ENCODE assay signal across 28 cellular contexts in the genomic region with DNA sequence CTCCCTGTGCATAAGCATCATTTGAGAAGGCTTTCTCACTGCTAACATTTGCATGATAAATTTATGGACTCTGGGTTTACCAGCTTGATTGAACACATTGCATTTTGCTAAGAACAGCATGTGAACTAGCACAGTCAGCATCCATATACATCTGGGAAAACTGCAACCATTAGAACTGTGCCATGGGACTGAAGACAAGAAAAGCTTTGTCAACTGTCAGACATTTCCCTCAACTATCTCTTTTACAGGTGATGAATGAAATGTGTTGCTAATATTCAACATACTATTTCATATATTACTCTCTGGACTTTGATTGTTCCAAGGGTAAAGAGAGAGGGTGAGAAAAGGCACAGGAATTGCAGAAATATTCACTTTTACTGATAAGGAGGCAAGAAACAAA.
"Had no signal": no experiment of that assay in that cellular context is flagged by ENCODE, and none has a peak within 500 bp of the region (broad histone marks: within the 10 kb centered on the region; RNA-seq: fewer than 3 reads in every experiment).

No MANE protein-coding gene starts in this region.

- H3K36me3 ChIP-seq: ascending aorta, cardiac muscle cell, colonic mucosa had no signal

- H3K4me1 ChIP-seq: ascending aorta, colonic mucosa had no signal

- H3K4me3 ChIP-seq: ascending aorta, cardiac muscle cell, colonic mucosa had no signal

- H3K27me3 ChIP-seq: ascending aorta, cardiac muscle cell, colonic mucosa had no signal

- H3K9me3 ChIP-seq: ascending aorta, colonic mucosa had no signal

- ATAC-seq: activated CD4-positive, alpha-beta T cell treated with anti-CD3 and anti-CD28 coated beads for 36 hours; activated CD8-positive, alpha-beta T cell treated with anti-CD3 and anti-CD28 coated beads for 36 hours; activated naive CD8-positive, alpha-beta T cell treated with anti-CD3 and anti-CD28 coated beads, Interleukin-2, amount 50 U/mL, for 24 hours; activated T-cell treated with anti-CD3 and anti-CD28 coated beads, Interleukin-2, amount 50 U/mL, for 4 hours; activated T-cell treated with anti-CD3 and anti-CD28 coated beads, Interleukin-2, amount 50 U/mL, for 72 hours; activated T-helper 17 cell treated with anti-CD3 and anti-CD28 coated beads, Interleukin-2, amount 50 U/mL, for 72 hours had no signal

- H3K27ac ChIP-seq: ascending aorta, cardiac muscle cell, colonic mucosa, VCaP had no signal

- DNase-seq: activated B cell treated with CpG ODN at 0.5 μM for 24 hours; activated CD4-positive, alpha-beta memory T cell treated with anti-CD3 and anti-CD28 coated beads for 36 hours; activated CD4-positive, alpha-beta T cell treated with anti-CD3 and anti-CD28 coated beads for 36 hours; activated CD4-positive, alpha-beta T cell treated with anti-CD3 and anti-CD28 coated beads, Interleukin-2, amount 10 ng/mL, durations not matched to agents 24 days and 14 days; activated CD4-positive, alpha-beta T cell treated with anti-CD3 and anti-CD28 coated beads, Interleukin-2, amount 50 U/mL, for 1 hour; activated CD4-positive, alpha-beta T cell treated with anti-CD3 and anti-CD28 coated beads, Interleukin-2, amount 50 U/mL, for 4 hours; activated CD4-positive, CD25-positive, alpha-beta regulatory T cell treated with anti-CD3 and anti-CD28 coated beads, Interleukin-2, amount 50 U/mL, for 72 hours; activated CD8-positive, alpha-beta memory T cell treated with anti-CD3 and anti-CD28 coated beads, Interleukin-2, amount 50 U/mL, for 4 hours; activated CD8-positive, alpha-beta T cell treated with anti-CD3 and anti-CD28 coated beads for 36 hours; activated gamma-delta T cell; activated naive CD4-positive, alpha-beta T cell treated with anti-CD3 and anti-CD28 coated beads, Interleukin-2, amount 10 ng/mL, durations not matched to agents 7 days and 5 days; activated naive CD4-positive, alpha-beta T cell treated with Interleukin-2 at 50 U/mL for 16 hours; activated naive CD8-positive, alpha-beta T cell treated with anti-CD3 and anti-CD28 coated beads, Interleukin-2, amount 10 ng/mL, durations not matched to agents 7 days and 5 days; activated naive CD8-positive, alpha-beta T cell treated with anti-CD3 and anti-CD28 coated beads, Interleukin-2, amount 50 U/mL, for 24 hours; activated T-cell treated with anti-CD3 and anti-CD28 coated beads for 4 hours; activated T-cell treated with anti-CD3 and anti-CD28 coated beads, Interleukin-2, amount 50 U/mL, for 1 hour; activated T-cell treated with anti-CD3 and anti-CD28 coated beads, Interleukin-2, amount 50 U/mL, for 4 hours; activated T-cell treated with anti-CD3 and anti-CD28 coated beads, Interleukin-2, amount 50 U/mL, for 72 hours; amygdala; caudate nucleus; cerebellar nuclear complex; colonic mucosa; T-helper 2 cell; T-helper 9 cell had no signal
